ENCODE assay signal across 9 cellular contexts in genomic region chr3:48661501-48662139, GRCh38. TPM values are rescaled to one million over a fixed set of nuclear protein-coding genes. Genes with fewer than 3 reads are reported as not detected.
DNase-seq lines count a peak whose midpoint lies in the region; ATAC-seq, FAIRE-seq and TF ChIP-seq lines count a peak whose summit lies in the region.
"Had no signal": no experiment of that assay in that cellular context is flagged by ENCODE, and none has a peak within 500 bp of the region (broad histone marks: within the 10 kb centered on the region; RNA-seq: fewer than 3 reads in every experiment).

No MANE protein-coding gene starts in this region.

- CTCF ChIA-PET in A549 (lab: Yijun Ruan, JAX) = interaction anchor here (0.8 to 2.7 kb wide), 7 partner anchors 8 to 189 kb away, joined by 3 to 13 read pairs (median 4); partner anchors contain the start of gene SLC26A6
- CTCF ChIA-PET in HepG2 (lab: Yijun Ruan, JAX; ENCODE audit: low intra/inter-chr PET ratio, low total read pairs) = no interaction called here

- peak overlapping the region; percentile 96 for H3K4me2 ChIP-seq in A549
- peak overlapping the region; percentile 67 for H3K4me2 ChIP-seq in HepG2 (ENCODE audit: low read depth, low read length)

- peaks cover 6% of the 10 kb centered on the region for H3K36me3 Mint-ChIP-seq in activated CD4-positive, alpha-beta T cell treated with anti-CD3 and anti-CD28 coated beads, Interleukin-2, amount 10 ng/mL, durations not matched to agents 24 days and 14 days (ENCODE audit: low read depth)
- peaks cover 20% of the 10 kb centered on the region for H3K36me3 Mint-ChIP-seq in dendritic cell treated with granulocyte-macrophage colony-stimulating factor and Interleukin-4, amounts not matched to agents 40 ng/mL and 50 ng/mL, for 4 days (ENCODE audit: low read depth)

- no TSS peak for BruUV-seq in HepG2 (replicated peaks; lab: Mats Ljungman, UMichigan)

- no peak overlapping the region for H3K27ac ChIP-seq in A549
- H3K27ac ChIP-seq in HL-60 (replicated peaks) = no peak overlapping the region
- H3K27ac ChIP-seq in HepG2 (ENCODE audit: extremely low read length, insufficient read depth, low read length) = peak overlapping the region; percentile 79
- no peak overlapping the region for H3K27ac ChIP-seq in gastroesophageal sphincter

- WGBS in A549 (ENCODE audit: missing lambda C conversion rate) = 36% methylated on average over 25 of the region's 66 CpGs
- WGBS in HepG2 (ENCODE audit: low lambda C conversion rate) = 69% methylated on average over 9 of the region's 66 CpGs
- WGBS in gastroesophageal sphincter (ENCODE audit: low coverage in 1 of 2), 2 donors = no CpG with 5 or more reads among the region's 66 CpGs

- no peak for TF ChIP-seq EP300 in A549 (IDR thresholded peaks at IDR 0.05)
- no peak for TF ChIP-seq EP300 in HepG2 (IDR thresholded peaks at IDR 0.05; ENCODE audit: low read depth in 2 of 2, low read length in 2 of 2)
- TF ChIP-seq EP300 in HepG2 (CRISPR knock-in tag; IDR thresholded peaks at IDR 0.05; ENCODE audit: borderline replicate concordance) = peak; percentile 94
- TF ChIP-seq EP300 in gastroesophageal sphincter (IDR thresholded peaks at IDR 0.05) = no peak

- in situ Hi-C loops in HepG2 (cut with HindIII; ENCODE audit: extremely low pct_ligation_motif_present, low pct_unique_long_range_greater_than_20kb) = no loop called here

- peaks cover 9% of the 10 kb centered on the region for H3K27me3 Mint-ChIP-seq in activated CD4-positive, alpha-beta T cell treated with anti-CD3 and anti-CD28 coated beads, Interleukin-2, amount 10 ng/mL, durations not matched to agents 24 days and 14 days
- peaks cover 66% of the 10 kb centered on the region for H3K27me3 Mint-ChIP-seq in dendritic cell treated with granulocyte-macrophage colony-stimulating factor and Interleukin-4, amounts not matched to agents 40 ng/mL and 50 ng/mL, for 4 days

- peaks cover 6% of the 10 kb centered on the region for H4K20me1 ChIP-seq in HepG2 (ENCODE audit: insufficient read depth, low read length)

- H3K79me2 ChIP-seq in HepG2 (ENCODE audit: insufficient read depth, low read length) = no peaks in the 10 kb centered on the region

- no peaks in the 10 kb centered on the region for H3K9me3 Mint-ChIP-seq in activated CD4-positive, alpha-beta T cell treated with anti-CD3 and anti-CD28 coated beads, Interleukin-2, amount 10 ng/mL, durations not matched to agents 24 days and 14 days
- no peaks in the 10 kb centered on the region for H3K9me3 Mint-ChIP-seq in dendritic cell treated with granulocyte-macrophage colony-stimulating factor and Interleukin-4, amounts not matched to agents 40 ng/mL and 50 ng/mL, for 4 days

- H3K36me3 ChIP-seq in HepG2 (replicated peaks in 1 of 2; ENCODE audit: control insufficient read depth in 1 of 2, insufficient read depth in 2 of 2, low read length in 2 of 2) = peaks cover 1 to 3% of the 10 kb centered on the region in 2 experiments; a peak in 2 of 5 replicates
- no peaks in the 10 kb centered on the region for H3K36me3 ChIP-seq in gastroesophageal sphincter

- no peak for TF ChIP-seq RAD21 in A549 (conservative IDR thresholded peaks at IDR 0.05 in 1 of 2, IDR thresholded peaks at IDR 0.05 in 1 of 2)
- TF ChIP-seq RAD21 in HepG2 (CRISPR knock-in tag; IDR thresholded peaks at IDR 0.05) = peak; percentile 51

- DNase-seq in A549 (ENCODE audit: low read depth in 1 of 2, low spot score in 1 of 2) (peak; percentile 32 to 35), HL-60 (ENCODE audit: low read depth in 1 of 2, low spot score in 1 of 2) (peak; percentile 51 to 67), HepG2 (ENCODE audit: low spot score) (peak; percentile 52), D341Med (ENCODE audit: low spot score) (no peak)
- DNase-seq in activated CD4-positive, alpha-beta T cell treated with anti-CD3 and anti-CD28 coated beads, Interleukin-2, amount 10 ng/mL, durations not matched to agents 24 days and 14 days = peak; percentile 96
- DNase-seq in stimulated activated CD4-positive, alpha-beta T cell treated with anti-CD3 and anti-CD28 coated beads, TNF-alpha, amount 100 ng/mL, for 24 hours (ENCODE audit: low read depth in 3 of 3) = peak; percentile 43 to 69 (median 43)

- peaks cover 18% of the 10 kb centered on the region for H3K4me1 Mint-ChIP-seq in activated CD4-positive, alpha-beta T cell treated with anti-CD3 and anti-CD28 coated beads, Interleukin-2, amount 10 ng/mL, durations not matched to agents 24 days and 14 days
- peaks cover 42% of the 10 kb centered on the region for H3K4me1 Mint-ChIP-seq in dendritic cell treated with granulocyte-macrophage colony-stimulating factor and Interleukin-4, amounts not matched to agents 40 ng/mL and 50 ng/mL, for 4 days (ENCODE audit: low read depth)

- TF ChIP-seq POLR2A in A549 (IDR thresholded peaks at IDR 0.05; ENCODE audit: low read length) (no peak), HepG2 (IDR thresholded peaks at IDR 0.05; ENCODE audit: insufficient read depth in 1 of 2, low read depth in 2 of 2, low read length in 2 of 2) (0 out of 4 replicates have a peak, but pooled peaks of 1 of the 2 experiments have one; percentile 23), gastroesophageal sphincter (IDR thresholded peaks at IDR 0.05) (no peak)

- H3K4me3 Mint-ChIP-seq in activated CD4-positive, alpha-beta T cell treated with anti-CD3 and anti-CD28 coated beads, Interleukin-2, amount 10 ng/mL, durations not matched to agents 24 days and 14 days = peak overlapping the region; percentile 70
- H3K4me3 Mint-ChIP-seq in dendritic cell treated with granulocyte-macrophage colony-stimulating factor and Interleukin-4, amounts not matched to agents 40 ng/mL and 50 ng/mL, for 4 days = peak overlapping the region; percentile 48

- H3K4me3 ChIP-seq in A549 = peak overlapping the region; percentile 59
- peak overlapping the region; percentile 33 for H3K4me3 ChIP-seq in HL-60 (replicated peaks; ENCODE audit: insufficient read depth, low read length)
- peak overlapping the region; percentile 56 to 77 (median 58); a peak in 5 of 6 replicates for H3K4me3 ChIP-seq in HepG2 (replicated peaks in 1 of 3; ENCODE audit: insufficient read depth in 1 of 3, low read depth in 2 of 3, low read length in 3 of 3)
- H3K4me3 ChIP-seq in gastroesophageal sphincter = peak overlapping the region in 1 of 2 donors; percentile 47

- peak overlapping the region; percentile 20 for H3K27ac Mint-ChIP-seq in activated CD4-positive, alpha-beta T cell treated with anti-CD3 and anti-CD28 coated beads, Interleukin-2, amount 10 ng/mL, durations not matched to agents 24 days and 14 days
- H3K27ac Mint-ChIP-seq in dendritic cell treated with granulocyte-macrophage colony-stimulating factor and Interleukin-4, amounts not matched to agents 40 ng/mL and 50 ng/mL, for 4 days = no peak overlapping the region

- H3K9ac ChIP-seq in HepG2 (ENCODE audit: insufficient read depth, low read depth, low read length) = peak overlapping the region; percentile 68

- TF ChIP-seq CTCF in A549 (IDR thresholded peaks at IDR 0.05) (no peak), HL-60 (IDR thresholded peaks at IDR 0.05; ENCODE audit: insufficient read depth, low read length) (no peak), HepG2 (CRISPR knock-in tag; IDR thresholded peaks at IDR 0.05) (no peak; the same call in 1 of the 2 replicates), gastroesophageal sphincter (IDR thresholded peaks at IDR 0.05) (no peak)

- no peak for ATAC-seq in A549
- ATAC-seq in HepG2 = peak; percentile 12
- no peak for ATAC-seq in gastroesophageal sphincter

- FAIRE-seq in A549 (lab: Jason Lieb, UNC) (no peak), HepG2 (lab: Jason Lieb, UNC) (no peak)

- H3K9me3 ChIP-seq in A549 = no peaks in the 10 kb centered on the region
- no peaks in the 10 kb centered on the region for H3K9me3 ChIP-seq in HepG2 (ENCODE audit: low read length)
- H3K9me3 ChIP-seq in gastroesophageal sphincter = no peaks in the 10 kb centered on the region

- POLR2A ChIA-PET in A549 (lab: Yijun Ruan, JAX) = interaction anchor here (2.8 kb wide), 1 partner anchor 27 kb away, joined by 9 read pairs; the partner anchor contains the start of gene SLC26A6
- POLR2A ChIA-PET in HepG2 (lab: Yijun Ruan, JAX) = interaction anchor here (0.6 to 4.0 kb wide), 12 partner anchors 25 to 222 kb away, joined by 3 to 40 read pairs (median 4); partner anchors contain the start of genes CCDC51, IP6K2, PFKFB4 and SLC26A6

- no peak overlapping the region for H2AFZ ChIP-seq in HepG2 (ENCODE audit: low read length)

- peaks cover 3% of the 10 kb centered on the region for H3K27me3 ChIP-seq in HL-60 (ENCODE audit: insufficient read depth, poor library complexity, severe bottlenecking)
- H3K27me3 ChIP-seq in HepG2 (ENCODE audit: control insufficient read depth in 1 of 2, insufficient read depth in 2 of 2, low read length in 2 of 2) = no peaks in the 10 kb centered on the region
- peaks cover 62% of the 10 kb centered on the region for H3K27me3 ChIP-seq in gastroesophageal sphincter

- H3K4me1 ChIP-seq in A549 (peaks cover 14% of the 10 kb centered on the region), HepG2 (ENCODE audit: insufficient read depth, low read length) (peaks cover 21% of the 10 kb centered on the region), gastroesophageal sphincter (peaks cover 0 to 38% (median 4%) of the 10 kb centered on the region in 3 donors)

- intact Hi-C loops in activated CD4-positive, alpha-beta T cell treated with anti-CD3 and anti-CD28 coated beads, Interleukin-2, amount 10 ng/mL, durations not matched to agents 24 days and 14 days (cut with micrococcal nuclease) = loop anchor here (2.0 kb wide), 1 partner anchor 55 kb away; the partner anchor contains the start of gene IP6K2
- intact Hi-C loops in dendritic cell treated with granulocyte-macrophage colony-stimulating factor and Interleukin-4, amounts not matched to agents 40 ng/mL and 50 ng/mL, for 4 days (cut with micrococcal nuclease) = no loop called here
- intact Hi-C loops in HepG2 (cut with micrococcal nuclease; ENCODE audit: unreplicated experiment) = no loop called here

RNA-seq across cellular contexts. Expression of gene CELSR3, which starts 1.1 kb away (rescaled TPM):
- polyA plus RNA-seq in A549 (2011; rRNA removed) (2.2 and 3.2 TPM in 2 replicates), A549 (2017; fragmentation: RNase III; extraction: RNeasy Plus Mini Kit Qiagen cat#74134 plus additional on column Dnase treatment) (4.6 to 5.2 TPM (median 4.8 TPM) in 3 replicates), HepG2 (2011; rRNA removed) (6.7 and 8.3 TPM in 2 replicates)
- polyA plus RNA-seq in A549 (2012; cell fraction: cytosol; rRNA removed) = 2.2 and 3.3 TPM in 2 replicates
- 13.7 and 15.3 TPM in 2 replicates for polyA plus RNA-seq in A549 (2012; cell fraction: nucleus; rRNA removed)
- polyA minus RNA-seq in A549 (2011; rRNA and poly(A)+ RNA removed) = 7.1 and 7.4 TPM in 2 replicates
- 14.5 and 15.2 TPM in 2 replicates for total RNA-seq in activated CD4-positive, alpha-beta T cell treated with anti-CD3 and anti-CD28 coated beads, Interleukin-2, amount 10 ng/mL, durations not matched to agents 24 days and 14 days
- total RNA-seq in HepG2 (2016; rRNA removed; fragmentation: Illumina TruSeq; extraction: Trizol) (3.2 and 5.4 TPM in 2 replicates), gastroesophageal sphincter (1 to 10 TPM in 1 of 4 donors, under 1 TPM in 3; 0.40 to 1.0 (median 0.66) TPM)
- 0.35 and 0.51 TPM in 2 replicates for total RNA-seq in HepG2 (2016; cell fraction: cytosol; rRNA removed; fragmentation: Illumina TruSeq; extraction: Trizol; ENCODE audit: low read depth)
- total RNA-seq in HepG2 (2016; cell fraction: insoluble cytoplasmic fraction; rRNA removed; fragmentation: Illumina TruSeq; extraction: Trizol) = 2.7 and 5.4 TPM in 2 replicates
- total RNA-seq in HepG2 (2016; cell fraction: membrane; rRNA removed; fragmentation: Illumina TruSeq; extraction: Trizol) = 1.1 and 1.2 TPM in 2 replicates
- 7.5 and 9.6 TPM in 2 replicates for total RNA-seq in HepG2 (2016; cell fraction: nucleus; rRNA removed; fragmentation: Illumina TruSeq; extraction: Trizol)
- 4.1 and 5.0 TPM in 2 replicates for polyA plus RNA-seq in HepG2 (2011; cell fraction: cytosol; rRNA removed)
- polyA plus RNA-seq in HepG2 (2011; cell fraction: nucleus; rRNA removed) = 54.2 and 80.2 TPM in 2 replicates
- 8.0 and 10.5 TPM in 2 replicates for polyA plus RNA-seq in HepG2 (2012)
- polyA plus RNA-seq in HepG2 (2016; cell fraction: cytosol; fragmentation: Illumina TruSeq; extraction: Trizol; ENCODE audit: low read depth) = 0.34 and 0.35 TPM in 2 replicates
- polyA plus RNA-seq in HepG2 (2016; cell fraction: insoluble cytoplasmic fraction; fragmentation: Illumina TruSeq; extraction: Trizol; ENCODE audit: low read depth) = 2.4 and 3.0 TPM in 2 replicates
- polyA plus RNA-seq in HepG2 (2016; cell fraction: membrane; fragmentation: Illumina TruSeq; extraction: Trizol; ENCODE audit: low read depth) = 0.61 and 0.63 TPM in 2 replicates
- polyA plus RNA-seq in HepG2 (2016; cell fraction: nucleus; fragmentation: Illumina TruSeq; extraction: Trizol; ENCODE audit: insufficient read depth, low read depth) = 27.4 and 28.0 TPM in 2 replicates
- polyA minus RNA-seq in HepG2 (2011; rRNA and poly(A)+ RNA removed; ENCODE audit: low replicate concordance) = 6.7 and 18.0 TPM in 2 replicates
- 6.9 and 7.0 TPM in 2 replicates for polyA minus RNA-seq in HepG2 (2011; cell fraction: cytosol; rRNA and poly(A)+ RNA removed)
- polyA minus RNA-seq in HepG2 (2011; cell fraction: nucleus; rRNA and poly(A)+ RNA removed) = 18.9 and 19.6 TPM in 2 replicates

RNA-seq across cellular contexts. Expression of gene NCKIPSD, which starts 24.1 kb away (rescaled TPM):
- polyA plus RNA-seq in A549 (2011; rRNA removed) (10.2 and 13.6 TPM in 2 replicates), A549 (2017; fragmentation: RNase III; extraction: RNeasy Plus Mini Kit Qiagen cat#74134 plus additional on column Dnase treatment) (10.8 to 13.2 TPM (median 10.9 TPM) in 3 replicates), HepG2 (2011; rRNA removed) (35.2 and 44.2 TPM in 2 replicates)
- 17.0 and 24.0 TPM in 2 replicates for polyA plus RNA-seq in A549 (2012; cell fraction: cytosol; rRNA removed)
- 35.9 and 48.2 TPM in 2 replicates for polyA plus RNA-seq in A549 (2012; cell fraction: nucleus; rRNA removed)
- 24.5 and 28.5 TPM in 2 replicates for polyA minus RNA-seq in A549 (2011; rRNA and poly(A)+ RNA removed)
- total RNA-seq in activated CD4-positive, alpha-beta T cell treated with anti-CD3 and anti-CD28 coated beads, Interleukin-2, amount 10 ng/mL, durations not matched to agents 24 days and 14 days = 53.1 and 54.1 TPM in 2 replicates
- total RNA-seq in HepG2 (2016; rRNA removed; fragmentation: Illumina TruSeq; extraction: Trizol) (13.5 and 14.3 TPM in 2 replicates), gastroesophageal sphincter (10 to 100 TPM; 19.0 to 32.5 (median 21.1) TPM)
- 4.8 and 5.0 TPM in 2 replicates for total RNA-seq in HepG2 (2016; cell fraction: cytosol; rRNA removed; fragmentation: Illumina TruSeq; extraction: Trizol; ENCODE audit: low read depth)
- total RNA-seq in HepG2 (2016; cell fraction: insoluble cytoplasmic fraction; rRNA removed; fragmentation: Illumina TruSeq; extraction: Trizol) = 13.6 and 14.6 TPM in 2 replicates
- 10.8 and 12.0 TPM in 2 replicates for total RNA-seq in HepG2 (2016; cell fraction: membrane; rRNA removed; fragmentation: Illumina TruSeq; extraction: Trizol)
- total RNA-seq in HepG2 (2016; cell fraction: nucleus; rRNA removed; fragmentation: Illumina TruSeq; extraction: Trizol) = 12.7 and 17.2 TPM in 2 replicates
- 25.4 and 38.7 TPM in 2 replicates for polyA plus RNA-seq in HepG2 (2011; cell fraction: cytosol; rRNA removed)
- 79.3 and 90.0 TPM in 2 replicates for polyA plus RNA-seq in HepG2 (2011; cell fraction: nucleus; rRNA removed)
- polyA plus RNA-seq in HepG2 (2012) = 14.1 and 18.5 TPM in 2 replicates
- polyA plus RNA-seq in HepG2 (2016; cell fraction: cytosol; fragmentation: Illumina TruSeq; extraction: Trizol; ENCODE audit: low read depth) = 6.3 and 6.6 TPM in 2 replicates
- polyA plus RNA-seq in HepG2 (2016; cell fraction: insoluble cytoplasmic fraction; fragmentation: Illumina TruSeq; extraction: Trizol; ENCODE audit: low read depth) = 15.7 and 21.1 TPM in 2 replicates
- 10.6 and 11.9 TPM in 2 replicates for polyA plus RNA-seq in HepG2 (2016; cell fraction: membrane; fragmentation: Illumina TruSeq; extraction: Trizol; ENCODE audit: low read depth)
- 26.0 and 26.3 TPM in 2 replicates for polyA plus RNA-seq in HepG2 (2016; cell fraction: nucleus; fragmentation: Illumina TruSeq; extraction: Trizol; ENCODE audit: insufficient read depth, low read depth)
- 68.5 and 115 TPM in 2 replicates for polyA minus RNA-seq in HepG2 (2011; rRNA and poly(A)+ RNA removed; ENCODE audit: low replicate concordance)
- polyA minus RNA-seq in HepG2 (2011; cell fraction: cytosol; rRNA and poly(A)+ RNA removed) = 20.6 and 27.4 TPM in 2 replicates
- 27.7 and 30.7 TPM in 2 replicates for polyA minus RNA-seq in HepG2 (2011; cell fraction: nucleus; rRNA and poly(A)+ RNA removed)

RNA-seq across cellular contexts. Expression of gene SLC26A6, which starts 26.4 kb away (rescaled TPM):
- polyA plus RNA-seq in A549 (2011; rRNA removed) (12.5 and 12.7 TPM in 2 replicates), A549 (2017; fragmentation: RNase III; extraction: RNeasy Plus Mini Kit Qiagen cat#74134 plus additional on column Dnase treatment) (20.0 to 25.5 TPM (median 23.2 TPM) in 3 replicates), HepG2 (2011; rRNA removed) (184 and 298 TPM in 2 replicates)
- polyA plus RNA-seq in A549 (2012; cell fraction: cytosol; rRNA removed) = 17.4 and 20.3 TPM in 2 replicates
- 135 and 159 TPM in 2 replicates for polyA plus RNA-seq in A549 (2012; cell fraction: nucleus; rRNA removed)
- polyA minus RNA-seq in A549 (2011; rRNA and poly(A)+ RNA removed) = 21.9 and 24.3 TPM in 2 replicates
- 57.2 and 58.2 TPM in 2 replicates for total RNA-seq in activated CD4-positive, alpha-beta T cell treated with anti-CD3 and anti-CD28 coated beads, Interleukin-2, amount 10 ng/mL, durations not matched to agents 24 days and 14 days
- total RNA-seq in HepG2 (2016; rRNA removed; fragmentation: Illumina TruSeq; extraction: Trizol) (10.3 and 40.7 TPM in 2 replicates), gastroesophageal sphincter (10 to 100 TPM in 2 of 4 donors, 1 to 10 TPM in 2; 7.4 to 21.8 (median 10.7) TPM)
- total RNA-seq in HepG2 (2016; cell fraction: cytosol; rRNA removed; fragmentation: Illumina TruSeq; extraction: Trizol; ENCODE audit: low read depth) = 8.0 and 8.2 TPM in 2 replicates
- total RNA-seq in HepG2 (2016; cell fraction: insoluble cytoplasmic fraction; rRNA removed; fragmentation: Illumina TruSeq; extraction: Trizol) = 9.6 and 38.5 TPM in 2 replicates
- 8.3 and 9.4 TPM in 2 replicates for total RNA-seq in HepG2 (2016; cell fraction: membrane; rRNA removed; fragmentation: Illumina TruSeq; extraction: Trizol)
- 50.7 and 62.0 TPM in 2 replicates for total RNA-seq in HepG2 (2016; cell fraction: nucleus; rRNA removed; fragmentation: Illumina TruSeq; extraction: Trizol)
- 90.8 and 93.6 TPM in 2 replicates for polyA plus RNA-seq in HepG2 (2011; cell fraction: cytosol; rRNA removed)
- 3,075 and 3,281 TPM in 2 replicates for polyA plus RNA-seq in HepG2 (2011; cell fraction: nucleus; rRNA removed)
- 163 and 233 TPM in 2 replicates for polyA plus RNA-seq in HepG2 (2012)
- polyA plus RNA-seq in HepG2 (2016; cell fraction: cytosol; fragmentation: Illumina TruSeq; extraction: Trizol; ENCODE audit: low read depth) = 3.5 and 4.6 TPM in 2 replicates
- 6.7 and 9.8 TPM in 2 replicates for polyA plus RNA-seq in HepG2 (2016; cell fraction: insoluble cytoplasmic fraction; fragmentation: Illumina TruSeq; extraction: Trizol; ENCODE audit: low read depth)
- polyA plus RNA-seq in HepG2 (2016; cell fraction: membrane; fragmentation: Illumina TruSeq; extraction: Trizol; ENCODE audit: low read depth) = 4.9 and 6.2 TPM in 2 replicates
- polyA plus RNA-seq in HepG2 (2016; cell fraction: nucleus; fragmentation: Illumina TruSeq; extraction: Trizol; ENCODE audit: insufficient read depth, low read depth) = 133 and 147 TPM in 2 replicates
- 56.2 and 422 TPM in 2 replicates for polyA minus RNA-seq in HepG2 (2011; rRNA and poly(A)+ RNA removed; ENCODE audit: low replicate concordance)
- 79.8 and 100 TPM in 2 replicates for polyA minus RNA-seq in HepG2 (2011; cell fraction: cytosol; rRNA and poly(A)+ RNA removed)
- 459 and 526 TPM in 2 replicates for polyA minus RNA-seq in HepG2 (2011; cell fraction: nucleus; rRNA and poly(A)+ RNA removed)

RNA-seq across cellular contexts. Expression of gene TMEM89, which starts 40.1 kb away (rescaled TPM):
- polyA plus RNA-seq in A549 (2011; rRNA removed) (not detected in 2 replicates), A549 (2017; fragmentation: RNase III; extraction: RNeasy Plus Mini Kit Qiagen cat#74134 plus additional on column Dnase treatment) (0.21 TPM in 1 of 3 replicates, not detected in the others), HepG2 (2011; rRNA removed) (0.30 and 0.59 TPM in 2 replicates)
- polyA plus RNA-seq in A549 (2012; cell fraction: cytosol; rRNA removed) = 0.12 and 0.19 TPM in 2 replicates
- 1.0 and 2.2 TPM in 2 replicates for polyA plus RNA-seq in A549 (2012; cell fraction: nucleus; rRNA removed)
- polyA minus RNA-seq in A549 (2011; rRNA and poly(A)+ RNA removed) = not detected in 2 replicates
- 0.64 and 0.89 TPM in 2 replicates for total RNA-seq in activated CD4-positive, alpha-beta T cell treated with anti-CD3 and anti-CD28 coated beads, Interleukin-2, amount 10 ng/mL, durations not matched to agents 24 days and 14 days
- total RNA-seq in HepG2 (2016; rRNA removed; fragmentation: Illumina TruSeq; extraction: Trizol) (0.31 TPM in 1 of 2 replicates, not detected in the other), gastroesophageal sphincter (not detected)
- not detected in 2 replicates for total RNA-seq in HepG2 (2016; cell fraction: cytosol; rRNA removed; fragmentation: Illumina TruSeq; extraction: Trizol; ENCODE audit: low read depth)
- 0.32 TPM in 1 of 2 replicates, not detected in the other for total RNA-seq in HepG2 (2016; cell fraction: insoluble cytoplasmic fraction; rRNA removed; fragmentation: Illumina TruSeq; extraction: Trizol)
- total RNA-seq in HepG2 (2016; cell fraction: membrane; rRNA removed; fragmentation: Illumina TruSeq; extraction: Trizol) = not detected in 2 replicates
- not detected in 2 replicates for total RNA-seq in HepG2 (2016; cell fraction: nucleus; rRNA removed; fragmentation: Illumina TruSeq; extraction: Trizol)
- polyA plus RNA-seq in HepG2 (2011; cell fraction: cytosol; rRNA removed) = not detected in 2 replicates
- polyA plus RNA-seq in HepG2 (2011; cell fraction: nucleus; rRNA removed) = 2.5 and 4.9 TPM in 2 replicates
- 0.25 and 0.27 TPM in 2 replicates for polyA plus RNA-seq in HepG2 (2012)
- polyA plus RNA-seq in HepG2 (2016; cell fraction: cytosol; fragmentation: Illumina TruSeq; extraction: Trizol; ENCODE audit: low read depth) = not detected in 2 replicates
- not detected in 2 replicates for polyA plus RNA-seq in HepG2 (2016; cell fraction: insoluble cytoplasmic fraction; fragmentation: Illumina TruSeq; extraction: Trizol; ENCODE audit: low read depth)
- polyA plus RNA-seq in HepG2 (2016; cell fraction: membrane; fragmentation: Illumina TruSeq; extraction: Trizol; ENCODE audit: low read depth) = not detected in 2 replicates
- polyA plus RNA-seq in HepG2 (2016; cell fraction: nucleus; fragmentation: Illumina TruSeq; extraction: Trizol; ENCODE audit: insufficient read depth, low read depth) = not detected in 2 replicates
- polyA minus RNA-seq in HepG2 (2011; rRNA and poly(A)+ RNA removed; ENCODE audit: low replicate concordance) = 0.68 TPM in 1 of 2 replicates, not detected in the other
- polyA minus RNA-seq in HepG2 (2011; cell fraction: cytosol; rRNA and poly(A)+ RNA removed) = not detected in 2 replicates
- 1.1 and 2.4 TPM in 2 replicates for polyA minus RNA-seq in HepG2 (2011; cell fraction: nucleus; rRNA and poly(A)+ RNA removed)
- total RNA-seq: lower leg skin had no signal

RNA-seq across cellular contexts. Expression of gene UQCRC1, which starts 52.2 kb away (rescaled TPM):
- polyA plus RNA-seq in A549 (2011; rRNA removed) (279 and 338 TPM in 2 replicates), A549 (2017; fragmentation: RNase III; extraction: RNeasy Plus Mini Kit Qiagen cat#74134 plus additional on column Dnase treatment) (233 to 256 TPM (median 254 TPM) in 3 replicates), HepG2 (2011; rRNA removed) (680 and 772 TPM in 2 replicates)
- 390 and 409 TPM in 2 replicates for polyA plus RNA-seq in A549 (2012; cell fraction: cytosol; rRNA removed)
- 488 and 556 TPM in 2 replicates for polyA plus RNA-seq in A549 (2012; cell fraction: nucleus; rRNA removed)
- 677 and 753 TPM in 2 replicates for polyA minus RNA-seq in A549 (2011; rRNA and poly(A)+ RNA removed)
- total RNA-seq in activated CD4-positive, alpha-beta T cell treated with anti-CD3 and anti-CD28 coated beads, Interleukin-2, amount 10 ng/mL, durations not matched to agents 24 days and 14 days = 224 and 235 TPM in 2 replicates
- total RNA-seq in HepG2 (2016; rRNA removed; fragmentation: Illumina TruSeq; extraction: Trizol) (273 and 316 TPM in 2 replicates), gastroesophageal sphincter (100 to 1,000 TPM; 195 to 346 (median 302) TPM)
- 111 and 125 TPM in 2 replicates for total RNA-seq in HepG2 (2016; cell fraction: cytosol; rRNA removed; fragmentation: Illumina TruSeq; extraction: Trizol; ENCODE audit: low read depth)
- 277 and 308 TPM in 2 replicates for total RNA-seq in HepG2 (2016; cell fraction: insoluble cytoplasmic fraction; rRNA removed; fragmentation: Illumina TruSeq; extraction: Trizol)
- total RNA-seq in HepG2 (2016; cell fraction: membrane; rRNA removed; fragmentation: Illumina TruSeq; extraction: Trizol) = 130 and 146 TPM in 2 replicates
- total RNA-seq in HepG2 (2016; cell fraction: nucleus; rRNA removed; fragmentation: Illumina TruSeq; extraction: Trizol) = 180 and 194 TPM in 2 replicates
- polyA plus RNA-seq in HepG2 (2011; cell fraction: cytosol; rRNA removed) = 928 and 1,184 TPM in 2 replicates
- polyA plus RNA-seq in HepG2 (2011; cell fraction: nucleus; rRNA removed) = 761 and 810 TPM in 2 replicates
- polyA plus RNA-seq in HepG2 (2012) = 354 and 462 TPM in 2 replicates
- polyA plus RNA-seq in HepG2 (2016; cell fraction: cytosol; fragmentation: Illumina TruSeq; extraction: Trizol; ENCODE audit: low read depth) = 101 and 102 TPM in 2 replicates
- polyA plus RNA-seq in HepG2 (2016; cell fraction: insoluble cytoplasmic fraction; fragmentation: Illumina TruSeq; extraction: Trizol; ENCODE audit: low read depth) = 253 and 261 TPM in 2 replicates
- 99.7 and 108 TPM in 2 replicates for polyA plus RNA-seq in HepG2 (2016; cell fraction: membrane; fragmentation: Illumina TruSeq; extraction: Trizol; ENCODE audit: low read depth)
- polyA plus RNA-seq in HepG2 (2016; cell fraction: nucleus; fragmentation: Illumina TruSeq; extraction: Trizol; ENCODE audit: insufficient read depth, low read depth) = 230 and 250 TPM in 2 replicates
- 1,601 and 2,541 TPM in 2 replicates for polyA minus RNA-seq in HepG2 (2011; rRNA and poly(A)+ RNA removed; ENCODE audit: low replicate concordance)
- polyA minus RNA-seq in HepG2 (2011; cell fraction: cytosol; rRNA and poly(A)+ RNA removed) = 429 and 449 TPM in 2 replicates
- polyA minus RNA-seq in HepG2 (2011; cell fraction: nucleus; rRNA and poly(A)+ RNA removed) = 214 and 290 TPM in 2 replicates

Comparison
In these comparisons a context has a peak if more than half of its experiments do, and no peak if none do; other contexts are left out.
1. Of the 38 proteins assayed by ChIP-seq in both HepG2 and A549: peak only in HepG2: BCL3, ESRRA, FOSL2, HDAC2, HMGXB4, HOXA7 and 11 more; only in A549: none; in both: EHMT2, MAX, TP53 and ZSCAN20; in neither: 12; mixed calls (peak in some experiments, not most) for 5.